ENCODE assay signal across 8 cellular contexts in genomic region chr1:209354111-209354839, GRCh38.
A peak's percentile ranks its signal among the peaks of the same experiment; 100 is the strongest.
DNase-seq lines count a peak whose midpoint lies in the region; ATAC-seq and TF ChIP-seq lines count a peak whose summit lies in the region.

No MANE protein-coding gene starts in this region.

- no peaks in the 10 kb centered on the region for H3K27me3 ChIP-seq in liver (ENCODE audit: control insufficient read depth in 4 of 4, insufficient read depth in 4 of 4, low read length in 3 of 4)

- 49% methylated on average over 20 of the region's 20 CpGs for WGBS in liver

- no peaks in the 10 kb centered on the region for H3K36me3 ChIP-seq in liver (ENCODE audit: control insufficient read depth in 4 of 4, insufficient read depth in 3 of 4, low read depth in 1 of 4, low read length in 3 of 4)

- no peak overlapping the region for H3K27ac ChIP-seq in liver (ENCODE audit: low read depth in 1 of 2, low read length in 2 of 2)

- TF ChIP-seq CTCF in liver (IDR thresholded peaks at IDR 0.05; ENCODE audit: low read depth, low read length, missing input control): peak; percentile 69

- H3K9me3 ChIP-seq in liver (ENCODE audit: control insufficient read depth in 4 of 4, low read length in 3 of 4): no peaks in the 10 kb centered on the region

- TF ChIP-seq RAD21 in liver (IDR thresholded peaks at IDR 0.05): peak; percentile 75 to 84

- peak; percentile 82 for ATAC-seq in GM18867 (IDR thresholded peaks at IDR 0.05; ENCODE audit: unreplicated experiment)
- ATAC-seq in HG03354 (IDR thresholded peaks at IDR 0.05; ENCODE audit: poor library complexity, severe bottlenecking, unreplicated experiment): peak; percentile 91

- H3K4me3 ChIP-seq in liver (ENCODE audit: low read depth in 1 of 3, low read length in 3 of 3): no peak overlapping the region

- H3K9ac ChIP-seq in liver (ENCODE audit: low read depth in 1 of 2, low read length in 2 of 2): no peak overlapping the region

- DNase-seq in AG08396 (ENCODE audit: low spot score): peak; percentile 78
- DNase-seq in NCI-H226: peak; percentile 81
- DNase-seq in activated CD4-positive, CD25-positive, alpha-beta regulatory T cell treated with anti-CD3 and anti-CD28 coated beads, Interleukin-2, amount 50 U/mL, for 16 hours (ENCODE audit: low read depth, low spot score): peak; percentile 2
- peak; percentile 86 for DNase-seq in dermis blood vessel endothelial cell
- DNase-seq in stimulated activated CD4-positive, alpha-beta T cell treated with anti-CD3 and anti-CD28 coated beads, TNF-alpha, amount 100 ng/mL, for 4 hours (ENCODE audit: low read depth in 3 of 3): peak; percentile 5 to 8 (median 5)

- no peaks in the 10 kb centered on the region for H3K4me1 ChIP-seq in liver (ENCODE audit: control insufficient read depth in 4 of 4, insufficient read depth in 4 of 4, low read length in 3 of 4)

TF ChIP-seq in liver, 16 proteins besides CTCF, POLR2A, EP300 and RAD21:
- no peak for TF ChIP-seq NR2F2 (IDR thresholded peaks at IDR 0.05)
- TF ChIP-seq, protein P1, sequence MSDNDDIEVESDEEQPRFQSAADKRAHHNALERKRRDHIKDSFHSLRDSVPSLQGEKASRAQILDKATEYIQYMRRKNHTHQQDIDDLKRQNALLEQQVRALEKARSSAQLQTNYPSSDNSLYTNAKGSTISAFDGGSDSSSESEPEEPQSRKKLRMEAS (IDR thresholded peaks at IDR 0.05): no peak
- no peak for TF ChIP-seq EGR1 (IDR thresholded peaks at IDR 0.05; ENCODE audit: low read depth in 2 of 2)
- TF ChIP-seq HNF4A (conservative IDR thresholded peaks at IDR 0.05): no peak
- no peak for TF ChIP-seq JUND (IDR thresholded peaks at IDR 0.05)
- TF ChIP-seq FOXA2 (IDR thresholded peaks at IDR 0.05): no peak
- TF ChIP-seq SP1 (IDR thresholded peaks at IDR 0.05): no peak
- no peak for TF ChIP-seq ATF3 (IDR thresholded peaks at IDR 0.05)
- TF ChIP-seq TAF1 (conservative IDR thresholded peaks at IDR 0.05): no peak
- no peak for TF ChIP-seq HNF4G (IDR thresholded peaks at IDR 0.05)
- no peak for TF ChIP-seq FOXA1 (IDR thresholded peaks at IDR 0.05)
- no peak for TF ChIP-seq YY1 (IDR thresholded peaks at IDR 0.05)
- TF ChIP-seq, protein P2, sequence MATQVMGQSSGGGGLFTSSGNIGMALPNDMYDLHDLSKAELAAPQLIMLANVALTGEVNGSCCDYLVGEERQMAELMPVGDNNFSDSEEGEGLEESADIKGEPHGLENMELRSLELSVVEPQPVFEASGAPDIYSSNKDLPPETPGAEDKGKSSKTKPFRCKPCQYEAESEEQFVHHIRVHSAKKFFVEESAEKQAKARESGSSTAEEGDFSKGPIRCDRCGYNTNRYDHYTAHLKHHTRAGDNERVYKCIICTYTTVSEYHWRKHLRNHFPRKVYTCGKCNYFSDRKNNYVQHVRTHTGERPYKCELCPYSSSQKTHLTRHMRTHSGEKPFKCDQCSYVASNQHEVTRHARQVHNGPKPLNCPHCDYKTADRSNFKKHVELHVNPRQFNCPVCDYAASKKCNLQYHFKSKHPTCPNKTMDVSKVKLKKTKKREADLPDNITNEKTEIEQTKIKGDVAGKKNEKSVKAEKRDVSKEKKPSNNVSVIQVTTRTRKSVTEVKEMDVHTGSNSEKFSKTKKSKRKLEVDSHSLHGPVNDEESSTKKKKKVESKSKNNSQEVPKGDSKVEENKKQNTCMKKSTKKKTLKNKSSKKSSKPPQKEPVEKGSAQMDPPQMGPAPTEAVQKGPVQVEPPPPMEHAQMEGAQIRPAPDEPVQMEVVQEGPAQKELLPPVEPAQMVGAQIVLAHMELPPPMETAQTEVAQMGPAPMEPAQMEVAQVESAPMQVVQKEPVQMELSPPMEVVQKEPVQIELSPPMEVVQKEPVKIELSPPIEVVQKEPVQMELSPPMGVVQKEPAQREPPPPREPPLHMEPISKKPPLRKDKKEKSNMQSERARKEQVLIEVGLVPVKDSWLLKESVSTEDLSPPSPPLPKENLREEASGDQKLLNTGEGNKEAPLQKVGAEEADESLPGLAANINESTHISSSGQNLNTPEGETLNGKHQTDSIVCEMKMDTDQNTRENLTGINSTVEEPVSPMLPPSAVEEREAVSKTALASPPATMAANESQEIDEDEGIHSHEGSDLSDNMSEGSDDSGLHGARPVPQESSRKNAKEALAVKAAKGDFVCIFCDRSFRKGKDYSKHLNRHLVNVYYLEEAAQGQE (IDR thresholded peaks at IDR 0.05): no peak

Comparison
In these comparisons a context has a peak if more than half of its experiments do, and no peak if none do; other contexts are left out.
1. DNase-seq: peak in every context shown above with its lines; median percentile 86 in dermis blood vessel endothelial cell; 81 in NCI-H226; 78 in AG08396; 5 in stimulated activated CD4-positive, alpha-beta T cell treated with anti-CD3 and anti-CD28 coated beads, TNF-alpha, amount 100 ng/mL, for 4 hours; 2 in activated CD4-positive, CD25-positive, alpha-beta regulatory T cell treated with anti-CD3 and anti-CD28 coated beads, Interleukin-2, amount 50 U/mL, for 16 hours.